ENCODE assay signal across 21 cellular contexts in genomic region chr16:65739518-65739917, GRCh38.
"Had no signal": no experiment of that assay in that cellular context is flagged by ENCODE, and none has a peak within 500 bp of the region (broad histone marks: within the 10 kb centered on the region; RNA-seq: fewer than 3 reads in every experiment).

No MANE protein-coding gene starts in this region.

- H3K36me3 Mint-ChIP-seq: activated naive CD8-positive, alpha-beta T cell treated with anti-CD3 and anti-CD28 coated beads for 36 hours; naive B cell had no signal

- DNase-seq: activated CD4-positive, alpha-beta T cell treated with anti-CD3 and anti-CD28 coated beads, Interleukin-2, amount 10 ng/mL, durations not matched to agents 7 days and 5 days; activated CD4-positive, CD25-positive, alpha-beta regulatory T cell; activated CD8-positive, alpha-beta memory T cell treated with anti-CD3 and anti-CD28 coated beads for 24 hours; activated naive CD8-positive, alpha-beta T cell treated with anti-CD3 and anti-CD28 coated beads for 36 hours; brain microvascular endothelial cell; cerebellar nuclear complex; effector memory CD8-positive, alpha-beta T cell; islet precursor cell; mammary epithelial cell; naive B cell; stimulated activated CD4-positive, alpha-beta T cell treated with anti-CD3 and anti-CD28 coated beads, Interleukin-4, amount 100 ng/mL, for 4 hours; stimulated activated CD8-positive, alpha-beta memory T cell treated with anti-CD3 and anti-CD28 coated beads, Interleukin-4, amount 100 ng/mL, for 48 hours; stimulated activated naive CD8-positive, alpha-beta T cell treated with anti-CD3 and anti-CD28 coated beads, Interleukin-15, Interleukin-2, amounts not matched to agents 100 U/mL and 50 U/mL, for 24 hours; trophoblast cell had no signal

- H3K9me3 Mint-ChIP-seq: activated CD4-positive, alpha-beta T cell treated with anti-CD3 and anti-CD28 coated beads, Interleukin-2, amount 10 ng/mL, durations not matched to agents 7 days and 5 days had no signal

- H3K4me3 ChIP-seq: gastroesophageal sphincter, skin epidermis, suprapubic skin had no signal

- H3K9me3 ChIP-seq: gastroesophageal sphincter, neutrophil, suprapubic skin had no signal

- H3K36me3 ChIP-seq: brain microvascular endothelial cell, gastroesophageal sphincter, neutrophil, suprapubic skin had no signal

- H3K4me1 Mint-ChIP-seq: activated CD4-positive, alpha-beta T cell treated with anti-CD3 and anti-CD28 coated beads, Interleukin-2, amount 10 ng/mL, durations not matched to agents 7 days and 5 days; activated naive CD8-positive, alpha-beta T cell treated with anti-CD3 and anti-CD28 coated beads for 36 hours; naive B cell had no signal

- H3K27me3 Mint-ChIP-seq: activated CD4-positive, alpha-beta T cell treated with anti-CD3 and anti-CD28 coated beads, Interleukin-2, amount 10 ng/mL, durations not matched to agents 7 days and 5 days; activated naive CD8-positive, alpha-beta T cell treated with anti-CD3 and anti-CD28 coated beads for 36 hours; dendritic cell treated with granulocyte-macrophage colony-stimulating factor and Interleukin-4, amounts not matched to agents 40 ng/mL and 50 ng/mL, for 4 days; effector memory CD8-positive, alpha-beta T cell; naive B cell had no signal

- H3K27ac Mint-ChIP-seq: activated CD4-positive, alpha-beta T cell treated with anti-CD3 and anti-CD28 coated beads, Interleukin-2, amount 10 ng/mL, durations not matched to agents 7 days and 5 days; activated naive CD8-positive, alpha-beta T cell treated with anti-CD3 and anti-CD28 coated beads for 36 hours; dendritic cell treated with granulocyte-macrophage colony-stimulating factor and Interleukin-4, amounts not matched to agents 40 ng/mL and 50 ng/mL, for 4 days; effector memory CD8-positive, alpha-beta T cell; naive B cell; T-helper 2 cell treated with Interferon-gamma antibody and Interleukin-4, amounts not matched to agents 5 μg/mL and 100 μg/mL, for 36 hours had no signal

- H3K4me3 Mint-ChIP-seq: activated CD4-positive, alpha-beta T cell treated with anti-CD3 and anti-CD28 coated beads, Interleukin-2, amount 10 ng/mL, durations not matched to agents 7 days and 5 days; activated naive CD8-positive, alpha-beta T cell treated with anti-CD3 and anti-CD28 coated beads for 36 hours; dendritic cell treated with granulocyte-macrophage colony-stimulating factor and Interleukin-4, amounts not matched to agents 40 ng/mL and 50 ng/mL, for 4 days; effector memory CD8-positive, alpha-beta T cell; naive B cell; T-helper 2 cell treated with Interferon-gamma antibody and Interleukin-4, amounts not matched to agents 5 μg/mL and 100 μg/mL, for 36 hours had no signal

- H3K4me1 ChIP-seq: gastroesophageal sphincter, suprapubic skin had no signal

- ATAC-seq: effector memory CD8-positive, alpha-beta T cell; gastroesophageal sphincter; stimulated activated naive CD8-positive, alpha-beta T cell treated with anti-CD3 and anti-CD28 coated beads, Interleukin-15, Interleukin-2, amounts not matched to agents 100 U/mL and 50 U/mL, for 24 hours had no signal

- H3K27me3 ChIP-seq: brain microvascular endothelial cell, gastroesophageal sphincter, neutrophil, suprapubic skin had no signal

- H3K27ac ChIP-seq: brain microvascular endothelial cell, gastroesophageal sphincter, neutrophil, parathyroid adenoma, skin epidermis, suprapubic skin had no signal
